ENCODE assay signal across 8 cellular contexts in the genomic region with DNA sequence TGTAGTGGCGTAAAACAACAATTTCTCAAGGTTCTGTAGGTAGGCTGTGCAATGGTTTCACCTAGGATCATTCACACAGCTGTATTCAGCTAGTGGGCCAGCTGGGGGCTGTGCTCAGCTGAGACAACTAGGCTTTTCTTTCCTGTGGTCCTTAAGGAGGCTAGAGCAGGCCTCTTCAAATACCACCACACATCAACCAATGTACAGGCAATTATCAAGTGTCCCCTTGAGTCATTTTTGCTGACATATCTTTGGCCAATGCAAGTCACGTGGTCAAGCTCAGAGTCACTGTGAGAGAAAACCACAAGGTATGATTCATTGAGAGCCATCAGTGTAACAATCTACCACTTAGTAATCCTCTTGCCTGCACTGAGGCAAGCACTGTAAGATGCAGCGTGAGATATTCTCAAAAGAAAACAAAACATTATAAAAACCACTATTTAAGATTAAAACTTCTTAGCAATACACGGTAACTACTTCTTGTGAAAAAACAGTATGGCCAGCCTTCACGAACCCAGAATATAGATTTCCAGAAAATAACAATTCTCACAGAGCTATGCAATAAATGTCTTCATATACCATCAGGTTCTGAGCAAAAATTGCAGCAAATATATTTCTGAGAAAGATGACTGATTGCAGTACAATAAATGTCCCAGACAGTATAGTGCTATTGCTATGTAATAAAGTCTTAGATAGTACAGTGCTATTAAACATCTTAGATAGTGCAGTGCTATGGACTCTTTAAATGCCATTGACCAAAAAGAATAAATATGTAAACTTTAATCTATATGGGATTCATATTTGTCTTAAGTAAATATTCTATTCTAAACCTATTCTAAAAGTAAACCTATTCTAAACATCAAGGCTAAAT. TPM values are rescaled to one million over a fixed set of nuclear protein-coding genes. Genes with fewer than 3 reads are reported as not detected.
DNase-seq lines count a peak whose midpoint lies in the region; ATAC-seq, FAIRE-seq and TF ChIP-seq lines count a peak whose summit lies in the region.

No MANE protein-coding gene starts in this region.

- H3K9ac ChIP-seq in kidney (ENCODE audit: low read length in 2 of 2): no peak overlapping the region

- CTCF ChIA-PET in OCI-LY7 (lab: Charles Lee; ENCODE audit: unreplicated experiment): no interaction called here

- H3K9me3 ChIP-seq in kidney (ENCODE audit: control insufficient read depth in 1 of 2, low read length in 2 of 2) (no peaks in the 10 kb centered on the region), OCI-LY7 (ENCODE audit: low read length) (no peaks in the 10 kb centered on the region)

- TF ChIP-seq POLR2A in NB4 (IDR thresholded peaks at IDR 0.05; ENCODE audit: extremely low read depth, insufficient read length) (no peak), GM18505 (IDR thresholded peaks at IDR 0.05; ENCODE audit: borderline replicate concordance, extremely low read depth, insufficient read depth, insufficient read length) (no peak)

- no peak overlapping the region for H3K4me2 ChIP-seq in OCI-LY7 (ENCODE audit: low read length)

- H3K4me3 ChIP-seq in NB4 (ENCODE audit: low read depth, low read length): no peak overlapping the region
- H3K4me3 ChIP-seq in kidney (ENCODE audit: low read length in 2 of 2): no peak overlapping the region
- no peak overlapping the region for H3K4me3 ChIP-seq in OCI-LY7 (ENCODE audit: low read depth, low read length, poor library complexity, severe bottlenecking)

- TF ChIP-seq CTCF in NB4 (IDR thresholded peaks at IDR 0.05; ENCODE audit: low read depth, low read length) (no peak), kidney (IDR thresholded peaks at IDR 0.05; ENCODE audit: borderline replicate concordance, extremely low read depth, insufficient read depth) (no peak), OCI-LY7 (conservative IDR thresholded peaks at IDR 0.05; ENCODE audit: low read length) (no peak)

- ATAC-seq in GM18505 (IDR thresholded peaks at IDR 0.05; ENCODE audit: unreplicated experiment) (no peak), GM21619 (IDR thresholded peaks at IDR 0.05; ENCODE audit: unreplicated experiment) (no peak)

- H3K27ac ChIP-seq in kidney (ENCODE audit: low read depth in 2 of 2, low read length in 2 of 2): no peak overlapping the region
- no peak overlapping the region for H3K27ac ChIP-seq in OCI-LY7 (ENCODE audit: low read depth, low read length, poor library complexity, severe bottlenecking)

- POLR2A ChIA-PET in OCI-LY7 (lab: Charles Lee): no interaction called here

- intact Hi-C loops in kidney (cut with DNase I) (no loop called here), OCI-LY7 (cut with micrococcal nuclease; ENCODE audit: unreplicated experiment) (no loop called here)

- H3K9me2 ChIP-seq in OCI-LY7 (ENCODE audit: insufficient read depth, low read length): no peaks in the 10 kb centered on the region

- no peaks in the 10 kb centered on the region for H4K20me1 ChIP-seq in OCI-LY7 (ENCODE audit: insufficient read depth, low read length)

- no peaks in the 10 kb centered on the region for H3K36me3 ChIP-seq in kidney (ENCODE audit: control insufficient read depth in 1 of 2, insufficient read depth in 2 of 2, low read length in 2 of 2)
- H3K36me3 ChIP-seq in OCI-LY7 (ENCODE audit: insufficient read depth, low read length): no peaks in the 10 kb centered on the region

- DNase-seq in NK-92 treated with Interleukin-12 subunit alpha and Interleukin-12 subunit beta, amount 100 ng/mL, for 24 hours (lab: John Stamatoyannopoulos, UW): peak; percentile 65
- no peak for DNase-seq in NK-92 (lab: John Stamatoyannopoulos, UW; ENCODE audit: unreplicated experiment)
- DNase-seq in NB4 (ENCODE audit: low read depth): peak; percentile 89
- DNase-seq in activated CD8-positive, alpha-beta memory T cell treated with anti-CD3 and anti-CD28 coated beads, Interleukin-2, amount 50 U/mL, for 48 hours: peak; percentile 53
- DNase-seq in kidney: peak; percentile 39
- no peak for DNase-seq in OCI-LY7 (ENCODE audit: low spot score)

- no peaks in the 10 kb centered on the region for H3K79me2 ChIP-seq in OCI-LY7 (ENCODE audit: insufficient read depth, low read depth, low read length)

- no TSS peak for BruUV-seq in OCI-LY7 (replicated peaks; lab: Mats Ljungman, UMichigan)

- no peak overlapping the region for H2AFZ ChIP-seq in OCI-LY7 (ENCODE audit: low read length)

- no peak for FAIRE-seq in kidney (lab: Jason Lieb, UNC)

- H3K4me1 ChIP-seq in kidney (ENCODE audit: control insufficient read depth in 1 of 2, insufficient read depth in 1 of 2, low read depth in 1 of 2, low read length in 2 of 2) (no peaks in the 10 kb centered on the region), OCI-LY7 (ENCODE audit: insufficient read depth, low read length, poor library complexity, severe bottlenecking) (no peaks in the 10 kb centered on the region)

RNA-seq across cellular contexts. Expression of gene NME7, which starts 55.3 kb away (rescaled TPM):
- total RNA-seq in kidney (31.9 TPM), OCI-LY7 (2022) (16.1 and 17.0 TPM in 2 replicates)
- polyA plus RNA-seq in kidney (ENCODE audit: insufficient read depth, low read depth, low replicate concordance): 13.7 TPM
- 4.2 and 9.3 TPM in 2 replicates for total RNA-seq in OCI-LY7 (2014; rRNA removed; shearing (Covaris generic))

RNA-seq across cellular contexts. Expression of gene BLZF1, which starts 55.7 kb away (rescaled TPM):
- total RNA-seq in kidney: 25.3 TPM
- polyA plus RNA-seq in kidney (ENCODE audit: insufficient read depth, low read depth, low replicate concordance): 10.3 TPM
- total RNA-seq in OCI-LY7 (2014; rRNA removed; shearing (Covaris generic)): 4.9 and 7.1 TPM in 2 replicates
- total RNA-seq in OCI-LY7 (2022): 11.3 and 14.3 TPM in 2 replicates

Comparison
In these comparisons a context has a peak if more than half of its experiments do, and no peak if none do; other contexts are left out.
1. DNase-seq: peak in NK-92 treated with Interleukin-12 subunit alpha and Interleukin-12 subunit beta, amount 100 ng/mL, for 24 hours (single experiment), NB4 (single experiment), activated CD8-positive, alpha-beta memory T cell treated with anti-CD3 and anti-CD28 coated beads, Interleukin-2, amount 50 U/mL, for 48 hours (single experiment) and kidney (single experiment); none in NK-92 (single experiment) and OCI-LY7 (single experiment).